19 cellular contexts compared by ENCODE assay signal in the genomic region with DNA sequence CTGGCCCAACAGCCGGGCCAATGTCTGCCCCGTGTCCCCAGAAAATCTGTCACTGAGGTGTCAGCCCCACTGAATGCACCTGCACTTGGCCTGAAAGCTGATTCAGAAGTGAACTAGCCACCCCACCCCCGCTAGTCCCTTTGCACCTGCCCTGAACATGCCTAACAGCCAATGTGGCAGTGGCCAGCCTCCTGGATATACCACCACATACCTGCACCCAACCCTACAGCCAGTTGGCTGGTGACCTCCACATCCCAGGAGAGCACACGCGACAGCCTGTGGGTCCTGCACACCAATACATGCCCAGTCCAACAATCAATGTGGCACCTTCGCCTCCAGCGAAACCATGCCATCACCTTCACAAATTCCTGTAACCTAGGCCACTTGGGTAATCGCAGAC.
DNase-seq lines count a peak whose midpoint lies in the region; ATAC-seq, FAIRE-seq and TF ChIP-seq lines count a peak whose summit lies in the region.
"Had no signal": no experiment of that assay in that cellular context is flagged by ENCODE, and none has a peak within 500 bp of the region (broad histone marks: within the 10 kb centered on the region; RNA-seq: fewer than 3 reads in every experiment).

No MANE protein-coding gene starts in this region.

- H3K14ac ChIP-seq in H1 (ENCODE audit: insufficient read length), result no peak overlapping the region

- H2BK20ac ChIP-seq in H1 (ENCODE audit: low read length), result peak overlapping the region; percentile 75; the same call in 1 of the 2 replicates

- H3K4me1 ChIP-seq in H1 (replicated peaks in 1 of 4; ENCODE audit: control insufficient read depth in 3 of 4, insufficient read depth in 4 of 4, low read length in 3 of 4) (peaks cover 0 to 5% (median under 1%) of the 10 kb centered on the region in 4 experiments; a peak in 3 of 7 replicates), aorta (ENCODE audit: control insufficient read depth in 1 of 2, insufficient read depth in 2 of 2, low read length in 2 of 2) (no peaks in the 10 kb centered on the region), transverse colon (no peaks in the 10 kb centered on the region)
- H3K4me1 ChIP-seq: A549, Caco-2 had no signal

- H2BK15ac ChIP-seq in H1 (ENCODE audit: low read length), result no peak overlapping the region

- H3K9ac ChIP-seq in H1 (replicated peaks in 1 of 4; ENCODE audit: extremely low read depth in 1 of 4, low read depth in 3 of 4, low read length in 3 of 4), result no peak overlapping the region

- no peak overlapping the region for H3K4me2 ChIP-seq in H1 (ENCODE audit: insufficient read depth in 1 of 2, low read depth in 2 of 2, low read length in 2 of 2)
- H3K4me2 ChIP-seq: A549 had no signal

- intact Hi-C loops in posterior vena cava (cut with DNase I) (no loop called here), aorta (cut with DNase I) (no loop called here), transverse colon (cut with DNase I; ENCODE audit: low total_unique reads) (no loop called here)

- peak overlapping the region; percentile 25; the same call in 1 of the 2 replicates for H2BK5ac ChIP-seq in H1 (ENCODE audit: low read depth, low read length)

- H2BK12ac ChIP-seq in H1 (ENCODE audit: low read depth, low read length), result no peak overlapping the region; the same call in 1 of the 2 replicates

- no peaks in the 10 kb centered on the region for H3K23me2 ChIP-seq in H1 (ENCODE audit: low read depth, low read length)

- TF ChIP-seq EP300 in H1 (IDR thresholded peaks at IDR 0.05; ENCODE audit: borderline replicate concordance in 1 of 2, low read depth in 2 of 2, low read length in 2 of 2) (no peak), transverse colon (IDR thresholded peaks at IDR 0.05; ENCODE audit: low read depth) (no peak)

- H3K79me1 ChIP-seq in H1 (ENCODE audit: low read depth, low read length), result no peaks in the 10 kb centered on the region

- TF ChIP-seq POLR2A in H1 (IDR thresholded peaks at IDR 0.05; ENCODE audit: control extremely low read depth in 1 of 2, low read depth in 2 of 2, low read length in 2 of 2), result no peak
- TF ChIP-seq POLR2A in transverse colon (IDR thresholded peaks at IDR 0.05), result no peak

- no peak for TF ChIP-seq RAD21 in H1 (IDR thresholded peaks at IDR 0.05 in 1 of 2, conservative IDR thresholded peaks at IDR 0.05 in 1 of 2; ENCODE audit: low read depth in 2 of 2, low read length in 2 of 2)

- no peaks in the 10 kb centered on the region for H4K20me1 ChIP-seq in H1 (replicated peaks in 1 of 2; ENCODE audit: control insufficient read depth in 1 of 2, insufficient read depth in 2 of 2, low read length in 2 of 2)

- H3K27me3 ChIP-seq in H1 (replicated peaks in 1 of 4; ENCODE audit: control insufficient read depth in 3 of 4, extremely low read depth in 1 of 4, insufficient read depth in 3 of 4, low read length in 3 of 4) (no peaks in the 10 kb centered on the region), aorta (ENCODE audit: control insufficient read depth in 1 of 2, insufficient read depth in 2 of 2, low read length in 1 of 2) (no peaks in the 10 kb centered on the region), transverse colon (no peaks in the 10 kb centered on the region)

- TF ChIP-seq CTCF in H1 (IDR thresholded peaks at IDR 0.05; ENCODE audit: control extremely low read depth in 1 of 3, insufficient read depth in 1 of 3, low read depth in 1 of 3, low read length in 3 of 3), result no peak
- no peak for TF ChIP-seq CTCF in transverse colon (IDR thresholded peaks at IDR 0.05)

- no peak overlapping the region for H2AFZ ChIP-seq in H1 (ENCODE audit: low read length)

- CTCF ChIA-PET in H1 (lab: Charles Lee; ENCODE audit: partially characterized antibody) (interaction anchor here (0.8 kb wide), 1 partner anchor 66 kb away, joined by 3 read pairs; no protein-coding TSS in a partner anchor), HEK293T (lab: Yijun Ruan, JAX) (no interaction called here)

- H4K5ac ChIP-seq in H1 (ENCODE audit: insufficient read length, low read depth, low read length), result no peak overlapping the region

- H3K36me3 ChIP-seq in H1 (ENCODE audit: control insufficient read depth in 2 of 4, insufficient read depth in 4 of 4, low read length in 3 of 4), result no peaks in the 10 kb centered on the region
- H3K36me3 ChIP-seq in aorta (ENCODE audit: control insufficient read depth in 1 of 2, insufficient read depth in 2 of 2, low read length in 1 of 2), result no peaks in the 10 kb centered on the region
- H3K36me3 ChIP-seq in transverse colon, result no peaks in the 10 kb centered on the region

- no peak for FAIRE-seq in H1 (lab: Jason Lieb, UNC)
- FAIRE-seq: A549, D721Med, G401.6, GM12892, GM18507 had no signal

- in situ Hi-C loops in transverse colon (cut with MboI; ENCODE audit: low pct_ligation_motif_present in 1 of 4, low pct_unique_long_range_greater_than_20kb in 1 of 4, low sequenced_read_pairs in 3 of 4), result no loop called here

- no peak overlapping the region for H2BK120ac ChIP-seq in H1 (replicated peaks; ENCODE audit: low read depth, low read length)

- no peak overlapping the region for H3K4me3 ChIP-seq in H1 (ENCODE audit: extremely low read depth in 1 of 4, insufficient read depth in 2 of 4, low read depth in 3 of 4, low read length in 4 of 4)
- H3K4me3 ChIP-seq in aorta (ENCODE audit: low read length in 2 of 2), result no peak overlapping the region
- no peak overlapping the region for H3K4me3 ChIP-seq in transverse colon
- H3K4me3 ChIP-seq: A549 had no signal

- no peak overlapping the region for H3K4ac ChIP-seq in H1 (replicated peaks; ENCODE audit: insufficient read length, low read depth, low read length)

- POLR2A ChIA-PET in H1 (lab: Charles Lee; ENCODE audit: partially characterized antibody) (no interaction called here), HEK293T (lab: Yijun Ruan, JAX) (no interaction called here)

- H4K8ac ChIP-seq in H1 (ENCODE audit: extremely low read depth, insufficient read depth, low read length), result no peak overlapping the region

- H4K91ac ChIP-seq in H1 (replicated peaks; ENCODE audit: insufficient read length, low read length), result no peak overlapping the region

- 88% methylated on average over 8 of the region's 8 CpGs; no CpG with 5 or more reads in 1 of the 2 experiments for WGBS in H1 (ENCODE audit: extremely low coverage in 1 of 2, insufficient coverage in 1 of 2, insufficient read length in 1 of 2, insufficient replicate concordance in 2 of 2, low coverage in 1 of 2, low lambda C conversion rate in 2 of 2, missing lambda C conversion rate in 1 of 2), 2 experiments
- WGBS in aorta, 2 donors, result 94% methylated on average over 8 of the region's 8 CpGs
- 82% methylated on average over 8 of the region's 8 CpGs; no CpG with 5 or more reads in 1 of the 2 donors for WGBS in transverse colon (ENCODE audit: low coverage in 1 of 2), 2 donors

- H2AK5ac ChIP-seq in H1 (ENCODE audit: low read depth, low read length), result no peak overlapping the region

- no peak overlapping the region for H3K18ac ChIP-seq in H1 (ENCODE audit: extremely low read depth, low read length)

- H3K56ac ChIP-seq in H1 (replicated peaks; ENCODE audit: insufficient read length, low read depth, low read length), result no peak overlapping the region

- H3K27ac ChIP-seq in H1 (ENCODE audit: low read depth, low read length), result no peak overlapping the region
- no peak overlapping the region for H3K27ac ChIP-seq in aorta (ENCODE audit: low read depth in 1 of 2, low read length in 2 of 2)
- no peak overlapping the region for H3K27ac ChIP-seq in transverse colon
- H3K27ac ChIP-seq: A549, C4-2B, HL-60 had no signal

- H3K79me2 ChIP-seq in H1 (ENCODE audit: control insufficient read depth in 1 of 2, insufficient read depth in 2 of 2, low read length in 2 of 2), result no peaks in the 10 kb centered on the region

- H3K9me3 ChIP-seq in H1 (ENCODE audit: insufficient read depth in 2 of 2, low read depth in 1 of 2, low read length in 1 of 2) (peaks cover 0 to 3% of the 10 kb centered on the region in 2 experiments; a peak in 2 of 4 replicates), aorta (ENCODE audit: control insufficient read depth, low read length) (no peaks in the 10 kb centered on the region), transverse colon (no peaks in the 10 kb centered on the region)
- H3K9me3 ChIP-seq: A549, Caco-2 had no signal

- peak; percentile 46 for DNase-seq in RPMI8226
- DNase-seq in H1 (ENCODE audit: low read depth in 1 of 2, low spot score in 2 of 2), result no peak
- DNase-seq in posterior vena cava (ENCODE audit: low spot score), result peak; percentile 71
- DNase-seq in aorta, result no peak
- DNase-seq in HEK293T (ENCODE audit: extremely low spot score), result no peak
- DNase-seq in transverse colon, result no peak
- DNase-seq: AML-193; CD4-positive, alpha-beta T cell; HCEC 1CT; HFFc6 had no signal

- H3K23ac ChIP-seq in H1 (ENCODE audit: insufficient read length), result no peak overlapping the region

- ATAC-seq in aorta (ENCODE audit: low FRiP score) (peak; percentile 59), GM18517 (IDR thresholded peaks at IDR 0.05; ENCODE audit: unreplicated experiment) (no peak)
- ATAC-seq: A549 had no signal

TF ChIP-seq in H1, 55 proteins besides CTCF, POLR2A, EP300 and RAD21 (continues in another document):
- TF ChIP-seq BACH1 (IDR thresholded peaks at IDR 0.05; ENCODE audit: low read length) (no peak), BRCA1 (IDR thresholded peaks at IDR 0.05; ENCODE audit: low read depth, low read length) (no peak)
- TF ChIP-seq, protein P1, sequence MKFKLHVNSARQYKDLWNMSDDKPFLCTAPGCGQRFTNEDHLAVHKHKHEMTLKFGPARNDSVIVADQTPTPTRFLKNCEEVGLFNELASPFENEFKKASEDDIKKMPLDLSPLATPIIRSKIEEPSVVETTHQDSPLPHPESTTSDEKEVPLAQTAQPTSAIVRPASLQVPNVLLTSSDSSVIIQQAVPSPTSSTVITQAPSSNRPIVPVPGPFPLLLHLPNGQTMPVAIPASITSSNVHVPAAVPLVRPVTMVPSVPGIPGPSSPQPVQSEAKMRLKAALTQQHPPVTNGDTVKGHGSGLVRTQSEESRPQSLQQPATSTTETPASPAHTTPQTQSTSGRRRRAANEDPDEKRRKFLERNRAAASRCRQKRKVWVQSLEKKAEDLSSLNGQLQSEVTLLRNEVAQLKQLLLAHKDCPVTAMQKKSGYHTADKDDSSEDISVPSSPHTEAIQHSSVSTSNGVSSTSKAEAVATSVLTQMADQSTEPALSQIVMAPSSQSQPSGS (IDR thresholded peaks at IDR 0.05; ENCODE audit: low read length), result no peak

TF ChIP-seq in HEK293T, 16 proteins besides CTCF, POLR2A, EP300 and RAD21 (continues in another document):
- TF ChIP-seq SP1 (IDR thresholded peaks at IDR 0.05) (no peak), NFRKB (IDR thresholded peaks at IDR 0.05) (no peak), SUZ12 (IDR thresholded peaks at IDR 0.05) (no peak), LEF1 (IDR thresholded peaks at IDR 0.05; ENCODE audit: borderline replicate concordance) (no peak)
- TF ChIP-seq, protein P2, sequence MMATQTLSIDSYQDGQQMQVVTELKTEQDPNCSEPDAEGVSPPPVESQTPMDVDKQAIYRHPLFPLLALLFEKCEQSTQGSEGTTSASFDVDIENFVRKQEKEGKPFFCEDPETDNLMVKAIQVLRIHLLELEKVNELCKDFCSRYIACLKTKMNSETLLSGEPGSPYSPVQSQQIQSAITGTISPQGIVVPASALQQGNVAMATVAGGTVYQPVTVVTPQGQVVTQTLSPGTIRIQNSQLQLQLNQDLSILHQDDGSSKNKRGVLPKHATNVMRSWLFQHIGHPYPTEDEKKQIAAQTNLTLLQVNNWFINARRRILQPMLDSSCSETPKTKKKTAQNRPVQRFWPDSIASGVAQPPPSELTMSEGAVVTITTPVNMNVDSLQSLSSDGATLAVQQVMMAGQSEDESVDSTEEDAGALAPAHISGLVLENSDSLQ (IDR thresholded peaks at IDR 0.05), result no peak

Comparison
In these comparisons a context has a peak if more than half of its experiments do, and no peak if none do; other contexts are left out.
1. DNase-seq: peak in RPMI8226 (single experiment) and posterior vena cava (single experiment); none in H1 (0 of 2), aorta (0 of 2), HEK293T (single experiment) and transverse colon (single experiment).